Comparison of ENCODE assay signal across 19 cellular contexts in genomic region chr9:98323831-98324135, GRCh38.
A peak's percentile ranks its signal among the peaks of the same experiment; 100 is the strongest.
DNase-seq lines count a peak whose midpoint lies in the region; ATAC-seq, FAIRE-seq and TF ChIP-seq lines count a peak whose summit lies in the region.
"Had no signal": no experiment of that assay in that cellular context is flagged by ENCODE, and none has a peak within 500 bp of the region (broad histone marks: within the 10 kb centered on the region; RNA-seq: fewer than 3 reads in every experiment).

No MANE protein-coding gene starts in this region.

- DNase-seq in AG20443 (ENCODE audit: low spot score) (peak; percentile 8), SK-N-SH (no peak), endothelial cell of umbilical vein (ENCODE audit: low read depth, low spot score) (no peak), osteoblast (ENCODE audit: insufficient read length, low spot score, missing footprints) (no peak), BE2C (no peak)
- no peak for DNase-seq in effector CD8-positive, alpha-beta T cell (lab: John Stamatoyannopoulos, UW)
- DNase-seq: C1 segment of cervical spinal cord, DMS79, NCI-H1092, NCI-H146, NCI-H2081 treated with DMSO at 0.1 percent for 48 hours, Right ventricle myocardium superior had no signal

- POLR2A ChIA-PET in SK-N-SH (lab: Yijun Ruan, JAX) = no interaction called here
- POLR2A ChIA-PET in endothelial cell of umbilical vein (lab: Charles Lee) = no interaction called here

- no peak for TF ChIP-seq EP300 in SK-N-SH (IDR thresholded peaks at IDR 0.05; ENCODE audit: borderline replicate concordance in 1 of 2, low read depth in 1 of 2, low read length in 1 of 2)

- no peak overlapping the region for H2AFZ ChIP-seq in SK-N-SH (ENCODE audit: low read depth)
- H2AFZ ChIP-seq in endothelial cell of umbilical vein (ENCODE audit: low read depth, low read length) = peak overlapping the region; percentile 13
- H2AFZ ChIP-seq in osteoblast (ENCODE audit: low read length) = no peak overlapping the region

- H3K9ac ChIP-seq in SK-N-SH (no peak overlapping the region), endothelial cell of umbilical vein (replicated peaks; ENCODE audit: extremely low read depth, insufficient read depth, low read length) (peak overlapping the region; percentile 37)

- H3K27ac ChIP-seq in SK-N-SH (ENCODE audit: low read depth in 2 of 2, low read length in 1 of 2) = peak overlapping the region in 1 of 2 experiments; percentile 52; a peak in 2 of 4 replicates
- peak overlapping the region; percentile 84 for H3K27ac ChIP-seq in endothelial cell of umbilical vein (ENCODE audit: insufficient read depth, low read depth, low read length)
- H3K27ac ChIP-seq in osteoblast (ENCODE audit: low read depth, low read length) = peak overlapping the region; percentile 34

- H3K9me1 ChIP-seq in endothelial cell of umbilical vein (replicated peaks; ENCODE audit: control insufficient read depth, extremely low read depth, insufficient read depth, low read length) = no peaks in the 10 kb centered on the region

- intact Hi-C loops in endothelial cell of umbilical vein (cut with micrococcal nuclease) = loop anchor here (1.0 to 2.0 kb wide), 2 partner anchors 9 to 33 kb away; no protein-coding TSS in a partner anchor

- H3F3A ChIP-seq in SK-N-SH (replicated peaks; ENCODE audit: insufficient read depth) = no peaks in the 10 kb centered on the region

- H3K79me2 ChIP-seq in SK-N-SH (ENCODE audit: insufficient read depth) (no peaks in the 10 kb centered on the region), endothelial cell of umbilical vein (ENCODE audit: control insufficient read depth, insufficient read depth, low read length) (no peaks in the 10 kb centered on the region), osteoblast (ENCODE audit: insufficient read depth, low read length) (no peaks in the 10 kb centered on the region)

- FAIRE-seq in endothelial cell of umbilical vein (lab: Jason Lieb, UNC) = no peak
- FAIRE-seq: A204.1, GM12892, GM18507, HTR-8/SVneo, RCC 7860 had no signal

- TF ChIP-seq RAD21 in SK-N-SH (IDR thresholded peaks at IDR 0.05; ENCODE audit: low read length) = no peak

- dilution Hi-C loops in endothelial cell of umbilical vein (cut with MboI; ENCODE audit: extremely low pct_ligation_motif_present, low sequenced_read_pairs) = no loop called here

- H3K9me3 ChIP-seq in SK-N-SH (no peaks in the 10 kb centered on the region), endothelial cell of umbilical vein (replicated peaks; ENCODE audit: control insufficient read depth, insufficient read depth, low read length) (no peaks in the 10 kb centered on the region), osteoblast (ENCODE audit: low read depth, low read length) (no peaks in the 10 kb centered on the region), BE2C (no peaks in the 10 kb centered on the region)
- H3K9me3 ChIP-seq: HAP-1 had no signal

- no peak for ATAC-seq in GM21528 (IDR thresholded peaks at IDR 0.05; ENCODE audit: low FRiP score, unreplicated experiment)

- TF ChIP-seq CTCF in SK-N-SH (IDR thresholded peaks at IDR 0.05) = no peak
- TF ChIP-seq CTCF in endothelial cell of umbilical vein (IDR thresholded peaks at IDR 0.05; ENCODE audit: extremely low read depth in 1 of 2, insufficient read depth in 1 of 2, low read depth in 1 of 2, low read length in 2 of 2) = no peak
- no peak for TF ChIP-seq CTCF in osteoblast (IDR thresholded peaks at IDR 0.05; ENCODE audit: extremely low read depth, low read depth, low read length)
- no peak for TF ChIP-seq CTCF in BE2C (IDR thresholded peaks at IDR 0.05; ENCODE audit: low read depth, low read length)

- H3K4me2 ChIP-seq in SK-N-SH (0 out of 2 replicates have a peak overlapping the region, but pooled peaks have one; percentile 20), endothelial cell of umbilical vein (ENCODE audit: insufficient read depth, low read length) (no peak overlapping the region), osteoblast (ENCODE audit: insufficient read depth, low read length) (no peak overlapping the region)

- no TSS peak for BruUV-seq in endothelial cell of umbilical vein (replicated peaks; lab: Mats Ljungman, UMichigan)

- CTCF ChIA-PET in SK-N-SH (lab: Yijun Ruan, JAX) (interaction anchor here (0.6 to 1.1 kb wide), 5 partner anchors 8 to 452 kb away, joined by 3 to 5 read pairs (median 4); no protein-coding TSS in a partner anchor), endothelial cell of umbilical vein (lab: Charles Lee) (interaction anchor here (1.0 to 1.7 kb wide), 7 partner anchors 9 to 455 kb away, joined by 3 to 10 read pairs (median 4); no protein-coding TSS in a partner anchor)

- no peak overlapping the region for H3K4me3 ChIP-seq in SK-N-SH (ENCODE audit: low read depth in 2 of 2, low read length in 1 of 2)
- no peak overlapping the region for H3K4me3 ChIP-seq in endothelial cell of umbilical vein (replicated peaks in 1 of 3; ENCODE audit: insufficient read depth in 1 of 3, low read depth in 1 of 3, low read length in 3 of 3)
- H3K4me3 ChIP-seq in osteoblast (ENCODE audit: insufficient read depth, low read length) = no peak overlapping the region
- H3K4me3 ChIP-seq in BE2C (ENCODE audit: low read depth, low read length) = no peak overlapping the region
- H3K4me3 ChIP-seq: HAP-1 had no signal

- no peaks in the 10 kb centered on the region for H3K36me3 ChIP-seq in SK-N-SH (replicated peaks in 1 of 2; ENCODE audit: control insufficient read depth in 1 of 2, insufficient read depth in 2 of 2, low read length in 1 of 2)
- H3K36me3 ChIP-seq in endothelial cell of umbilical vein (ENCODE audit: control insufficient read depth in 2 of 2, extremely low read depth in 1 of 2, insufficient read depth in 2 of 2, low read length in 2 of 2) = no peaks in the 10 kb centered on the region
- H3K36me3 ChIP-seq in osteoblast (ENCODE audit: insufficient read depth, low read length) = no peaks in the 10 kb centered on the region
- H3K36me3 ChIP-seq in BE2C = no peaks in the 10 kb centered on the region
- H3K36me3 ChIP-seq: HAP-1 had no signal

- H4K20me1 ChIP-seq in SK-N-SH (ENCODE audit: insufficient read depth) (no peaks in the 10 kb centered on the region), endothelial cell of umbilical vein (replicated peaks; ENCODE audit: control insufficient read depth, extremely low read depth, insufficient read depth, low read length) (no peaks in the 10 kb centered on the region), osteoblast (ENCODE audit: insufficient read depth, low read length) (no peaks in the 10 kb centered on the region)

- H3K4me1 ChIP-seq in SK-N-SH (ENCODE audit: control insufficient read depth in 1 of 2, insufficient read depth in 2 of 2, low read depth in 1 of 2, low read length in 1 of 2) (peaks cover 0 to 11% of the 10 kb centered on the region in 2 experiments; a peak in 1 of 4 replicates), endothelial cell of umbilical vein (ENCODE audit: control insufficient read depth, extremely low read depth, insufficient read depth, low read length) (peaks cover 26% of the 10 kb centered on the region), osteoblast (ENCODE audit: insufficient read depth, low read length) (peaks cover 14% of the 10 kb centered on the region), BE2C (no peaks in the 10 kb centered on the region)
- H3K4me1 ChIP-seq: HAP-1 had no signal

- 94% methylated on average over 6 of the region's 6 CpGs for WGBS in SK-N-SH (ENCODE audit: low lambda C conversion rate)

- H3K9me2 ChIP-seq in SK-N-SH = no peaks in the 10 kb centered on the region

- no peaks in the 10 kb centered on the region for H3K27me3 ChIP-seq in SK-N-SH (ENCODE audit: insufficient read depth)
- H3K27me3 ChIP-seq in endothelial cell of umbilical vein (ENCODE audit: control insufficient read depth in 2 of 2, insufficient read depth in 2 of 2, low read length in 2 of 2) = no peaks in the 10 kb centered on the region
- no peaks in the 10 kb centered on the region for H3K27me3 ChIP-seq in osteoblast (ENCODE audit: insufficient read depth, low read length)
- H3K27me3 ChIP-seq in BE2C = no peaks in the 10 kb centered on the region

- no peak for TF ChIP-seq POLR2A in endothelial cell of umbilical vein (IDR thresholded peaks at IDR 0.05; ENCODE audit: low read depth, low read length)

TF ChIP-seq in SK-N-SH, 30 proteins besides CTCF, POLR2A, EP300 and RAD21:
- TF ChIP-seq, protein P1, sequence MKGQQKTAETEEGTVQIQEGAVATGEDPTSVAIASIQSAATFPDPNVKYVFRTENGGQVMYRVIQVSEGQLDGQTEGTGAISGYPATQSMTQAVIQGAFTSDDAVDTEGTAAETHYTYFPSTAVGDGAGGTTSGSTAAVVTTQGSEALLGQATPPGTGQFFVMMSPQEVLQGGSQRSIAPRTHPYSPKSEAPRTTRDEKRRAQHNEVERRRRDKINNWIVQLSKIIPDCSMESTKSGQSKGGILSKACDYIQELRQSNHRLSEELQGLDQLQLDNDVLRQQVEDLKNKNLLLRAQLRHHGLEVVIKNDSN (IDR thresholded peaks at IDR 0.05; ENCODE audit: borderline replicate concordance, low read depth) = no peak
- no peak for TF ChIP-seq TAF1 (IDR thresholded peaks at IDR 0.05; ENCODE audit: borderline replicate concordance, low read depth, low read length)
- TF ChIP-seq MXI1 (IDR thresholded peaks at IDR 0.05; ENCODE audit: low read depth, low read length) = no peak
- TF ChIP-seq EZH2phosphoT487 (IDR thresholded peaks at IDR 0.05; ENCODE audit: borderline replicate concordance, low read depth) = no peak
- TF ChIP-seq YY1 (IDR thresholded peaks at IDR 0.05; ENCODE audit: low read depth) = no peak
- no peak for TF ChIP-seq GABPA (IDR thresholded peaks at IDR 0.05; ENCODE audit: low read depth)
- no peak for TF ChIP-seq CHD2 (IDR thresholded peaks at IDR 0.05; ENCODE audit: low read length, partially characterized antibody)
- no peak for TF ChIP-seq FOXM1 (IDR thresholded peaks at IDR 0.05; ENCODE audit: low read depth)
TF ChIP-seq in SK-N-SH: peak in this region for 0.

TF ChIP-seq in endothelial cell of umbilical vein, 7 proteins besides CTCF, POLR2A, EP300 and RAD21:
- TF ChIP-seq MYC (IDR thresholded peaks at IDR 0.05; ENCODE audit: low read depth, low read length) (no peak), JUN (IDR thresholded peaks at IDR 0.05; ENCODE audit: borderline replicate concordance, insufficient read depth, insufficient read length, low read depth) (no peak), FOS (IDR thresholded peaks at IDR 0.05; ENCODE audit: borderline replicate concordance, insufficient read depth, low read length) (no peak)
TF ChIP-seq in endothelial cell of umbilical vein: peak in this region for 0.
